ENCODE assay signal across 8 cellular contexts in the genomic region with DNA sequence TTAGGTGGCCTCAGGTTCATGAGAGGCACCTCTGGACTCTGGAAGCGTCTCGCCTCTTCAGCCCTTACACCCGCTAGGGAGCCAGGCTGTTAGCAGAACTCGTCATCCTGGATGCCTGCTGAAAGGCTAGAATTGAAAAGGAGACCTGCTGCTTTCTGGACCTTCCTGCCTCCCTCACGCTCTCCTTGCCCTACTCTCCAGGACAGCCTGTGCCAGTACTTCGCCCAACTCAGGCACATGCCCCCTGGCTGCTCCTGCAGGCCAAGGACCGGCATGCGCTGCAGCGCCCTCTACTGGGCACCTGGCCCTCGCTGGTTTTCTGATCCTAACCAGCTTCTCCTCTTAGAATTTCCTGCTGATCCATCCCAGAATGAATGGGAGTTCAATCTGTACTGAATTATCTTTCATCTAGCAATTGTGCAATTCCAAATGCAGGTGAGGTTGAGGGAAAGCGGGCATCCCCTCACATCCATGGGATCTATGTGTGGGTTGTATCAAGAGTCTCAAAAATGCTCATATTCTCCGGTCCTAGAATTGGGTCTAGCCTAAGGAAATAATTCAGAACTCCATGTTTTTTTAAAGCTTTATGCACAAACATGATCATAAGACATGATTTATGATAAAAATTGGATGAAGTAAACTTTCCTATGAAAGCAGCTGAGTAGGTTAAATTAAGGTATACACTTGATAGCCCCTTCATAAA.
DNase-seq lines count a peak whose midpoint lies in the region; ATAC-seq and TF ChIP-seq lines count a peak whose summit lies in the region.

No MANE protein-coding gene starts in this region.

- intact Hi-C loops in sigmoid colon (cut with DNase I), result no loop called here

- H3K4me1 Mint-ChIP-seq in activated naive CD4-positive, alpha-beta T cell treated with anti-CD3 and anti-CD28 coated beads, Interleukin-2, amount 50 U/mL, for 24 hours, result peaks cover 5% of the 10 kb centered on the region

- H3K36me3 ChIP-seq in cardiac muscle cell, result peaks cover 11% of the 10 kb centered on the region
- H3K36me3 ChIP-seq in sigmoid colon, result peaks cover 0 to 53% (median 20%) of the 10 kb centered on the region in 4 donors

- TF ChIP-seq EP300 in sigmoid colon (IDR thresholded peaks at IDR 0.05), result no peak

- H3K9me3 ChIP-seq in cardiac muscle cell (ENCODE audit: low read depth), result no peaks in the 10 kb centered on the region
- no peaks in the 10 kb centered on the region for H3K9me3 ChIP-seq in sigmoid colon

- no peak overlapping the region for H3K27ac ChIP-seq in cardiac muscle cell
- no peak overlapping the region for H3K27ac ChIP-seq in sigmoid colon

- H3K27me3 Mint-ChIP-seq in activated naive CD4-positive, alpha-beta T cell treated with anti-CD3 and anti-CD28 coated beads, Interleukin-2, amount 50 U/mL, for 24 hours, result no peaks in the 10 kb centered on the region

- H3K27me3 ChIP-seq in cardiac muscle cell, result no peaks in the 10 kb centered on the region
- H3K27me3 ChIP-seq in sigmoid colon, result no peaks in the 10 kb centered on the region

- peak; percentile 80 for DNase-seq in DMS53 (lab: John Stamatoyannopoulos, UW)
- DNase-seq in KG1 (lab: John Stamatoyannopoulos, UW), result peak; percentile 46
- peak; percentile 64 for DNase-seq in SW480 (ENCODE audit: low spot score)
- DNase-seq in cardiac muscle cell (ENCODE audit: low read depth in 1 of 2, low spot score in 1 of 2), result peak; percentile 68 to 70
- peak; percentile 43 for DNase-seq in sigmoid colon

- H3K36me3 Mint-ChIP-seq in activated naive CD4-positive, alpha-beta T cell treated with anti-CD3 and anti-CD28 coated beads, Interleukin-2, amount 50 U/mL, for 24 hours, result peaks cover 2% of the 10 kb centered on the region

- ATAC-seq in GM19463 (IDR thresholded peaks at IDR 0.05; ENCODE audit: unreplicated experiment) (no peak), GM19324 (IDR thresholded peaks at IDR 0.05; ENCODE audit: low FRiP score, unreplicated experiment) (no peak)

- TF ChIP-seq CTCF in cardiac muscle cell (IDR thresholded peaks at IDR 0.05; ENCODE audit: low read depth, low read length) (peak; percentile 97), sigmoid colon (IDR thresholded peaks at IDR 0.05) (peak; percentile 54 to 80 (median 72))

- no peak for TF ChIP-seq POLR2A in sigmoid colon (IDR thresholded peaks at IDR 0.05)

- 68 to 77% methylated on average over 12 of the region's 12 CpGs for WGBS in sigmoid colon, 2 donors

- H3K9me3 Mint-ChIP-seq in activated naive CD4-positive, alpha-beta T cell treated with anti-CD3 and anti-CD28 coated beads, Interleukin-2, amount 50 U/mL, for 24 hours, result no peaks in the 10 kb centered on the region

- no peak overlapping the region for H3K4me3 ChIP-seq in cardiac muscle cell
- H3K4me3 ChIP-seq in sigmoid colon, result no peak overlapping the region

- peak overlapping the region; percentile 91 for H3K27ac Mint-ChIP-seq in activated naive CD4-positive, alpha-beta T cell treated with anti-CD3 and anti-CD28 coated beads, Interleukin-2, amount 50 U/mL, for 24 hours

- H3K4me3 Mint-ChIP-seq in activated naive CD4-positive, alpha-beta T cell treated with anti-CD3 and anti-CD28 coated beads, Interleukin-2, amount 50 U/mL, for 24 hours, result no peak overlapping the region

- no peaks in the 10 kb centered on the region for H3K4me1 ChIP-seq in cardiac muscle cell (ENCODE audit: low read depth)
- peaks cover 0 to 20% (median 16%) of the 10 kb centered on the region in 4 donors for H3K4me1 ChIP-seq in sigmoid colon
